ENCODE assay signal across 26 cellular contexts in genomic region chr12:42407306-42407705, GRCh38.
A peak's percentile ranks its signal among the peaks of the same experiment; 100 is the strongest.
DNase-seq lines count a peak whose midpoint lies in the region; ATAC-seq, FAIRE-seq and TF ChIP-seq lines count a peak whose summit lies in the region.
"Had no signal": no experiment of that assay in that cellular context is flagged by ENCODE, and none has a peak within 500 bp of the region (broad histone marks: within the 10 kb centered on the region; RNA-seq: fewer than 3 reads in every experiment).

No MANE protein-coding gene starts in this region.

- H3K4me1 ChIP-seq in A549, result peaks cover 11% of the 10 kb centered on the region; the same call in 2 of the 3 replicates
- H3K4me1 ChIP-seq: colonic mucosa, gastrocnemius medialis, tibial nerve had no signal

- DNase-seq in A549 (ENCODE audit: low read depth in 1 of 2, low spot score in 1 of 2), result peak in 1 of 2 experiments; percentile 31
- peak; percentile 21 for DNase-seq in EL
- DNase-seq in RKO (ENCODE audit: low spot score), result peak; percentile 30
- peak; percentile 19 for DNase-seq in fibroblast of peridontal ligament (ENCODE audit: extremely low read depth)
- DNase-seq in NOMO-1 treated with DMSO at 0.1 percent for 48 hours (lab: John Stamatoyannopoulos, UW; ENCODE audit: unreplicated experiment), result no peak
- DNase-seq in retina, result no peak
- no peak for DNase-seq in dedifferentiated amniotic fluid mesenchymal stem cell (ENCODE audit: extremely low spot score)
- DNase-seq: activated CD4-positive, alpha-beta memory T cell treated with anti-CD3 and anti-CD28 coated beads for 36 hours; activated CD4-positive, CD25-positive, alpha-beta regulatory T cell treated with anti-CD3 and anti-CD28 coated beads, Interleukin-2, amount 50 U/mL, for 72 hours; anterior cingulate cortex; CD8-positive, alpha-beta memory T cell; colonic mucosa; effector memory CD4-positive, alpha-beta T cell; gastrocnemius medialis; KG1; NCI-H2029; NCI-H526 treated with DMSO at 0.1 percent for 48 hours; occipital lobe; SHP77; T-helper 2 cell had no signal

- TF ChIP-seq EP300 in A549 (IDR thresholded peaks at IDR 0.05), result no peak

- TF ChIP-seq POLR2A in A549 (IDR thresholded peaks at IDR 0.05; ENCODE audit: low read length), result no peak

- CTCF ChIA-PET in A549 (lab: Yijun Ruan, JAX), result interaction anchor here (1.0 kb wide), 1 partner anchor 383 kb away, joined by 3 read pairs; no protein-coding TSS in a partner anchor

- no peak overlapping the region for H3K27ac ChIP-seq in A549
- H3K27ac ChIP-seq: colonic mucosa, gastrocnemius medialis, tibial nerve had no signal

- no peak overlapping the region for H3K4me3 ChIP-seq in A549
- H3K4me3 ChIP-seq: colonic mucosa, gastrocnemius medialis, lung, tibial nerve had no signal

- POLR2A ChIA-PET in A549 (lab: Yijun Ruan, JAX), result no interaction called here

- ATAC-seq in A549 (peak; percentile 24 to 53; a peak in 4 of 6 replicates), GM18498 (IDR thresholded peaks at IDR 0.05; ENCODE audit: unreplicated experiment) (no peak)
- ATAC-seq: activated naive CD4-positive, alpha-beta T cell treated with anti-CD3 and anti-CD28 coated beads, Interleukin-2, amount 50 U/mL, for 72 hours; gastrocnemius medialis; natural killer cell treated with Interleukin-12 subunit alpha and Interleukin-12 subunit beta and Interleukin-15 and Interleukin-18, amount 100 ng/mL, for 72 hours; stimulated activated effector memory CD8-positive, alpha-beta T cell treated with anti-CD3 and anti-CD28 coated beads, Interleukin-12 subunit alpha, Interleukin-12 subunit beta, amount 100 ng/mL, for 72 hours had no signal

- no peak for TF ChIP-seq CTCF in A549 (IDR thresholded peaks at IDR 0.05)

- no peak for FAIRE-seq in A549 (lab: Jason Lieb, UNC)

- 81% methylated on average over 1 of the region's 1 CpG for WGBS in A549 (ENCODE audit: missing lambda C conversion rate)

- H3K4me2 ChIP-seq in A549, result no peak overlapping the region

- no peak for TF ChIP-seq RAD21 in A549 (conservative IDR thresholded peaks at IDR 0.05 in 1 of 2, IDR thresholded peaks at IDR 0.05 in 1 of 2)

- no peaks in the 10 kb centered on the region for H3K9me3 ChIP-seq in A549
- H3K9me3 ChIP-seq: colonic mucosa, gastrocnemius medialis, tibial nerve had no signal

TF ChIP-seq in A549, 52 proteins besides CTCF, POLR2A, EP300 and RAD21:
- TF ChIP-seq ZC3H11A (IDR thresholded peaks at IDR 0.05) (no peak), ATOH8 (CRISPR knock-in tag; IDR thresholded peaks at IDR 0.05; ENCODE audit: low read depth) (no peak), BCL3 (IDR thresholded peaks at IDR 0.05) (no peak), FOXS1 (CRISPR knock-in tag; IDR thresholded peaks at IDR 0.05) (no peak), MAX (IDR thresholded peaks at IDR 0.05) (no peak), HOXB5 (CRISPR knock-in tag; IDR thresholded peaks at IDR 0.05) (no peak), NPAS2 (CRISPR knock-in tag; IDR thresholded peaks at IDR 0.05; ENCODE audit: borderline replicate concordance) (no peak), FOSB (CRISPR knock-in tag; IDR thresholded peaks at IDR 0.05) (no peak), FOSL2 (IDR thresholded peaks at IDR 0.05) (no peak), FOSL2 (CRISPR knock-in tag; IDR thresholded peaks at IDR 0.05) (no peak), NFE2L2 (conservative IDR thresholded peaks at IDR 0.05; ENCODE audit: low read length) (no peak), TP53 (CRISPR knock-in tag; IDR thresholded peaks at IDR 0.05) (no peak), CHD2 (IDR thresholded peaks at IDR 0.05; ENCODE audit: low read length, partially characterized antibody) (no peak), E2F6 (IDR thresholded peaks at IDR 0.05; ENCODE audit: borderline replicate concordance, low read depth) (no peak), GATA3 (IDR thresholded peaks at IDR 0.05; ENCODE audit: borderline replicate concordance) (no peak), MAZ (IDR thresholded peaks at IDR 0.05; ENCODE audit: borderline replicate concordance, low read depth, low read length) (no peak), EHF (CRISPR knock-in tag; IDR thresholded peaks at IDR 0.05) (no peak)

Comparison
In these comparisons a context has a peak if more than half of its experiments do, and no peak if none do; other contexts are left out.
1. DNase-seq: peak in EL (single experiment), RKO (single experiment) and fibroblast of peridontal ligament (single experiment); none in NOMO-1 treated with DMSO at 0.1 percent for 48 hours (single experiment), retina (single experiment) and dedifferentiated amniotic fluid mesenchymal stem cell (single experiment).